ENCODE assay signal across 20 cellular contexts in the genomic region with DNA sequence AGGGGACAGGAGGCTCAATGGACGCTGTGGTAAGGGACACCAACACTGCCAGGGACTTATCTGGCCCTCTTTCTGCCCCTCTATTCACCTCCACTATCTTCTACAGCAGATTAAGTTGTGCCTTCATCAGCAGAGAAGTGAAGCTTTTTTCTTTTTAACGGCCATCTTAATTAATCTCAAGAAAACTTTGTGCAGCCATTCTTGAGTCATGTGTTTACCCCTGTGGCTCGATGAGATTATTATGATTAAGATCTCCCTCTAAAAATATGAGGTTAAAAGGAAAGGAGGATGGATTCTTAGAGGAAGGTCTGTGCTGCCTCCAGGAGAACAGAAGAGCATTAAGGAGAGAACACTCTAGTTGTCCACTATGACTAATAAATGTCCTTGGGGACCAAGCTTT. TPM values are rescaled to one million over a fixed set of nuclear protein-coding genes. Genes with fewer than 3 reads are reported as not detected.
A peak's percentile ranks its signal among the peaks of the same experiment; 100 is the strongest.
DNase-seq lines count a peak whose midpoint lies in the region; ATAC-seq and TF ChIP-seq lines count a peak whose summit lies in the region.
"Had no signal": no experiment of that assay in that cellular context is flagged by ENCODE, and none has a peak within 500 bp of the region (broad histone marks: within the 10 kb centered on the region; RNA-seq: fewer than 3 reads in every experiment).

No MANE protein-coding gene starts in this region.

- peaks cover 17% of the 10 kb centered on the region for H3K9me2 ChIP-seq in GM23338 (ENCODE audit: insufficient read depth)

- H3F3A ChIP-seq in GM23338 (replicated peaks; ENCODE audit: low read depth): no peaks in the 10 kb centered on the region

- H3K79me2 ChIP-seq in GM23338 (replicated peaks; ENCODE audit: insufficient read depth): no peaks in the 10 kb centered on the region

- H3K36me3 ChIP-seq in GM23338 (ENCODE audit: insufficient read depth) (no peaks in the 10 kb centered on the region), colonic mucosa (no peaks in the 10 kb centered on the region)
- H3K36me3 ChIP-seq: HAP-1 had no signal

- H3K36me3 Mint-ChIP-seq in GM23338 (ENCODE audit: low read depth): no peaks in the 10 kb centered on the region
- H3K36me3 Mint-ChIP-seq in mesothelial cell of epicardium: peaks cover 4% of the 10 kb centered on the region

- intact Hi-C loops in colonic mucosa (cut with DNase I): loop anchor here (5.0 kb wide), 1 partner anchor 93 kb away; a partner anchor contains a TSS

- H3K27me3 ChIP-seq in GM23338 (ENCODE audit: insufficient read depth): no peaks in the 10 kb centered on the region
- H3K27me3 ChIP-seq in colonic mucosa: no peaks in the 10 kb centered on the region

- peak overlapping the region; percentile 64; the same call in 1 of the 2 replicates for H2AFZ ChIP-seq in GM23338

- H3K4me1 ChIP-seq in GM23338 (ENCODE audit: insufficient read depth) (peaks cover 6% of the 10 kb centered on the region), colonic mucosa (peaks cover 3% of the 10 kb centered on the region)

- H3K9ac ChIP-seq in colonic mucosa (ENCODE audit: low read depth in 2 of 2, low read length in 2 of 2): no peak overlapping the region

- H3K27me3 Mint-ChIP-seq in GM23338 (ENCODE audit: insufficient read depth, low read depth, poor library complexity) (no peaks in the 10 kb centered on the region), mesothelial cell of epicardium (ENCODE audit: low read depth) (no peaks in the 10 kb centered on the region)
- H3K27me3 Mint-ChIP-seq: CD4-positive, alpha-beta T cell had no signal

- TF ChIP-seq CTCF in GM23338 (conservative IDR thresholded peaks at IDR 0.05; ENCODE audit: low read depth in 2 of 2) (no peak), mesothelial cell of epicardium (IDR thresholded peaks at IDR 0.05; ENCODE audit: unreplicated experiment) (no peak), colonic mucosa (IDR thresholded peaks at IDR 0.05) (no peak)

- no peak overlapping the region for H3K4me2 ChIP-seq in GM23338
- H3K4me2 ChIP-seq: A549 had no signal

- no peak overlapping the region for H3K4me3 ChIP-seq in GM23338
- no peak overlapping the region for H3K4me3 ChIP-seq in colonic mucosa
- H3K4me3 ChIP-seq: A549, HAP-1 had no signal

- H3K27ac Mint-ChIP-seq in GM23338 (no peak overlapping the region), mesothelial cell of epicardium (peak overlapping the region; percentile 19)
- H3K27ac Mint-ChIP-seq: CD4-positive, alpha-beta T cell had no signal

- H4K20me1 ChIP-seq in GM23338 (replicated peaks; ENCODE audit: insufficient read depth): no peaks in the 10 kb centered on the region

- H3K4me3 Mint-ChIP-seq in GM23338: no peak overlapping the region
- H3K4me3 Mint-ChIP-seq in mesothelial cell of epicardium: no peak overlapping the region
- H3K4me3 Mint-ChIP-seq: CD4-positive, alpha-beta T cell had no signal

- no peaks in the 10 kb centered on the region for H3K9me3 ChIP-seq in colonic mucosa
- H3K9me3 ChIP-seq: A549, HAP-1 had no signal

- H3K27ac ChIP-seq in GM23338 (ENCODE audit: low read depth) (no peak overlapping the region), caudate nucleus (ENCODE audit: low read depth, low read length) (no peak overlapping the region), colonic mucosa (no peak overlapping the region)
- H3K27ac ChIP-seq: A549, HL-60 had no signal

- DNase-seq in GM23338 (ENCODE audit: low spot score) (no peak), OCI-M1 (lab: John Stamatoyannopoulos, UW) (peak; percentile 28), mesothelial cell of epicardium (ENCODE audit: low spot score in 2 of 2, unreplicated experiment in 2 of 2) (no peak), stromal cell of bone marrow (ENCODE audit: low read depth) (peak; percentile 4), caudate nucleus (lab: John Stamatoyannopoulos, UW) (no peak), cerebellar nuclear complex (lab: John Stamatoyannopoulos, UW) (no peak), colonic mucosa (no peak)
- DNase-seq: AML-193; CD4-positive, alpha-beta T cell; DMS153; DMS79; GDM1; IMR-90; KBM-7 had no signal

- no peak for ATAC-seq in GM23338
- ATAC-seq: A549 had no signal

- H3K4me1 Mint-ChIP-seq in GM23338: peaks cover 27% of the 10 kb centered on the region
- peaks cover 61% of the 10 kb centered on the region for H3K4me1 Mint-ChIP-seq in mesothelial cell of epicardium

- H3K9me3 Mint-ChIP-seq in GM23338: no peaks in the 10 kb centered on the region
- H3K9me3 Mint-ChIP-seq in mesothelial cell of epicardium: peaks cover 15% of the 10 kb centered on the region

TF ChIP-seq in GM23338, 12 proteins besides CTCF, POLR2A, EP300 and RAD21 (continues in another document):
- TF ChIP-seq ZNF331 (CRISPR knock-in tag; IDR thresholded peaks at IDR 0.05; ENCODE audit: low read depth) (no peak), JUNB (IDR thresholded peaks at IDR 0.05; ENCODE audit: unreplicated experiment) (no peak), NANOG (IDR thresholded peaks at IDR 0.05; ENCODE audit: borderline replicate concordance) (no peak), EZH2phosphoT487 (IDR thresholded peaks at IDR 0.05; ENCODE audit: unreplicated experiment) (no peak), EZH2 (IDR thresholded peaks at IDR 0.05; ENCODE audit: low read depth, unreplicated experiment) (no peak), STAT1 (IDR thresholded peaks at IDR 0.05; ENCODE audit: unreplicated experiment) (no peak)
- TF ChIP-seq, protein P1, sequence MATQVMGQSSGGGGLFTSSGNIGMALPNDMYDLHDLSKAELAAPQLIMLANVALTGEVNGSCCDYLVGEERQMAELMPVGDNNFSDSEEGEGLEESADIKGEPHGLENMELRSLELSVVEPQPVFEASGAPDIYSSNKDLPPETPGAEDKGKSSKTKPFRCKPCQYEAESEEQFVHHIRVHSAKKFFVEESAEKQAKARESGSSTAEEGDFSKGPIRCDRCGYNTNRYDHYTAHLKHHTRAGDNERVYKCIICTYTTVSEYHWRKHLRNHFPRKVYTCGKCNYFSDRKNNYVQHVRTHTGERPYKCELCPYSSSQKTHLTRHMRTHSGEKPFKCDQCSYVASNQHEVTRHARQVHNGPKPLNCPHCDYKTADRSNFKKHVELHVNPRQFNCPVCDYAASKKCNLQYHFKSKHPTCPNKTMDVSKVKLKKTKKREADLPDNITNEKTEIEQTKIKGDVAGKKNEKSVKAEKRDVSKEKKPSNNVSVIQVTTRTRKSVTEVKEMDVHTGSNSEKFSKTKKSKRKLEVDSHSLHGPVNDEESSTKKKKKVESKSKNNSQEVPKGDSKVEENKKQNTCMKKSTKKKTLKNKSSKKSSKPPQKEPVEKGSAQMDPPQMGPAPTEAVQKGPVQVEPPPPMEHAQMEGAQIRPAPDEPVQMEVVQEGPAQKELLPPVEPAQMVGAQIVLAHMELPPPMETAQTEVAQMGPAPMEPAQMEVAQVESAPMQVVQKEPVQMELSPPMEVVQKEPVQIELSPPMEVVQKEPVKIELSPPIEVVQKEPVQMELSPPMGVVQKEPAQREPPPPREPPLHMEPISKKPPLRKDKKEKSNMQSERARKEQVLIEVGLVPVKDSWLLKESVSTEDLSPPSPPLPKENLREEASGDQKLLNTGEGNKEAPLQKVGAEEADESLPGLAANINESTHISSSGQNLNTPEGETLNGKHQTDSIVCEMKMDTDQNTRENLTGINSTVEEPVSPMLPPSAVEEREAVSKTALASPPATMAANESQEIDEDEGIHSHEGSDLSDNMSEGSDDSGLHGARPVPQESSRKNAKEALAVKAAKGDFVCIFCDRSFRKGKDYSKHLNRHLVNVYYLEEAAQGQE (IDR thresholded peaks at IDR 0.05; ENCODE audit: unreplicated experiment): no peak
- TF ChIP-seq, protein P2, sequence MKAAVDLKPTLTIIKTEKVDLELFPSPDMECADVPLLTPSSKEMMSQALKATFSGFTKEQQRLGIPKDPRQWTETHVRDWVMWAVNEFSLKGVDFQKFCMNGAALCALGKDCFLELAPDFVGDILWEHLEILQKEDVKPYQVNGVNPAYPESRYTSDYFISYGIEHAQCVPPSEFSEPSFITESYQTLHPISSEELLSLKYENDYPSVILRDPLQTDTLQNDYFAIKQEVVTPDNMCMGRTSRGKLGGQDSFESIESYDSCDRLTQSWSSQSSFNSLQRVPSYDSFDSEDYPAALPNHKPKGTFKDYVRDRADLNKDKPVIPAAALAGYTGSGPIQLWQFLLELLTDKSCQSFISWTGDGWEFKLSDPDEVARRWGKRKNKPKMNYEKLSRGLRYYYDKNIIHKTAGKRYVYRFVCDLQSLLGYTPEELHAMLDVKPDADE (IDR thresholded peaks at IDR 0.05): no peak

RNA-seq across cellular contexts. Expression of a gene that starts 32.4 kb away (rescaled TPM):
- total RNA-seq in GM23338 (2014; rRNA removed; shearing (Covaris generic)): not detected in 2 replicates
- polyA plus RNA-seq in GM23338 (2016; fragmentation: Nextera tagmentation; extraction: Ambion mirVana): not detected in 2 replicates
- total RNA-seq in mesothelial cell of epicardium: 0.36 to 0.47 TPM (median 0.43 TPM) in 3 replicates
- total RNA-seq in colonic mucosa: under 1 TPM; 0.05 to 0.17 TPM
- total RNA-seq: Daoy, HT1080, IMR-90 had no signal
- polyA plus RNA-seq: A549, BJ, IMR-90 had no signal

Comparison
In these comparisons a context has a peak if more than half of its experiments do, and no peak if none do; other contexts are left out.
1. DNase-seq: peak in OCI-M1 (single experiment) and stromal cell of bone marrow (single experiment); none in GM23338 (single experiment), mesothelial cell of epicardium (0 of 2), caudate nucleus (0 of 61), cerebellar nuclear complex (0 of 2) and colonic mucosa (single experiment).